8 cellular contexts compared by ENCODE assay signal in genomic region chr3:66115858-66116654, GRCh38.
DNase-seq lines count a peak whose midpoint lies in the region; ATAC-seq and TF ChIP-seq lines count a peak whose summit lies in the region.
"Had no signal": no experiment of that assay in that cellular context is flagged by ENCODE, and none has a peak within 500 bp of the region (broad histone marks: within the 10 kb centered on the region; RNA-seq: fewer than 3 reads in every experiment).

No MANE protein-coding gene starts in this region.

- peak overlapping the region; percentile 89 for H2AK9ac ChIP-seq in IMR-90 (replicated peaks; ENCODE audit: low read depth, low read length, poor library complexity)

- no peak overlapping the region for H3K4me3 Mint-ChIP-seq in activated CD8-positive, alpha-beta T cell treated with anti-CD3 and anti-CD28 coated beads, Interleukin-2, amount 10 ng/mL, durations not matched to agents 7 days and 5 days

- no peaks in the 10 kb centered on the region for H3K9me3 ChIP-seq in IMR-90 (ENCODE audit: control insufficient read depth, insufficient read depth, low read length)
- no peaks in the 10 kb centered on the region for H3K9me3 ChIP-seq in upper lobe of right lung
- H3K9me3 ChIP-seq in WERI-Rb-1 (ENCODE audit: severe bottlenecking), result no peaks in the 10 kb centered on the region

- H4K91ac ChIP-seq in IMR-90 (ENCODE audit: insufficient read depth, low read depth, low read length), result peak overlapping the region; percentile 98

- H3K27me3 ChIP-seq in IMR-90 (ENCODE audit: control insufficient read depth, insufficient read depth, low read length) (no peaks in the 10 kb centered on the region), upper lobe of right lung (no peaks in the 10 kb centered on the region), WERI-Rb-1 (ENCODE audit: insufficient read depth, low read depth, severe bottlenecking) (no peaks in the 10 kb centered on the region)

- H2BK15ac ChIP-seq in IMR-90 (ENCODE audit: low read depth, low read length), result peak overlapping the region; percentile 96

- peak overlapping the region; percentile 98 for H3K14ac ChIP-seq in IMR-90 (replicated peaks; ENCODE audit: low read depth, low read length)

- ATAC-seq in IMR-90 (ENCODE audit: low read depth) (peak; percentile 90), left lobe of liver (peak; percentile 37), upper lobe of right lung (peak; percentile 87)
- ATAC-seq in activated CD8-positive, alpha-beta T cell treated with anti-CD3 and anti-CD28 coated beads, Interleukin-2, amount 10 ng/mL, durations not matched to agents 7 days and 5 days, result no peak

- H3K4me3 ChIP-seq in IMR-90 (ENCODE audit: insufficient read depth, low read depth, low read length), result no peak overlapping the region
- no peak overlapping the region for H3K4me3 ChIP-seq in upper lobe of right lung
- no peak overlapping the region for H3K4me3 ChIP-seq in WERI-Rb-1 (ENCODE audit: low read depth, low read length)

- H3K79me1 ChIP-seq in IMR-90 (ENCODE audit: low read depth in 1 of 2, low read length in 2 of 2), result no peaks in the 10 kb centered on the region

- TF ChIP-seq RAD21 in IMR-90 (IDR thresholded peaks at IDR 0.05; ENCODE audit: low read length), result no peak; the same call in none of the 2 replicates

- H3K56ac ChIP-seq in IMR-90 (ENCODE audit: extremely low read depth, insufficient read depth, low read length), result peak overlapping the region; percentile 95

- peak overlapping the region; percentile 44 for H3K4me2 ChIP-seq in IMR-90 (ENCODE audit: low read depth, low read length)

- no peaks in the 10 kb centered on the region for H3K9me3 Mint-ChIP-seq in activated CD8-positive, alpha-beta T cell treated with anti-CD3 and anti-CD28 coated beads, Interleukin-2, amount 10 ng/mL, durations not matched to agents 7 days and 5 days (ENCODE audit: insufficient read depth)

- H2BK5ac ChIP-seq in IMR-90 (ENCODE audit: low read depth, low read length, poor library complexity, severe bottlenecking), result peak overlapping the region; percentile 92

- in situ Hi-C loops in IMR-90 (cut with MboI; ENCODE audit: low sequenced_read_pairs), result no loop called here

- H3K27ac ChIP-seq in IMR-90 (ENCODE audit: insufficient read depth, low read length) (peak overlapping the region; percentile 90), upper lobe of right lung (peak overlapping the region; percentile 47), WERI-Rb-1 (no peak overlapping the region)

- peak overlapping the region; percentile 99 for H3K4ac ChIP-seq in IMR-90 (ENCODE audit: low read depth, low read length)

- dilution Hi-C loops in IMR-90 (cut with HindIII; ENCODE audit: low sequenced_read_pairs, unreplicated experiment), result no loop called here

- H2AFZ ChIP-seq in IMR-90 (replicated peaks; ENCODE audit: low read length, poor library complexity), result peak overlapping the region; percentile 71

- no peaks in the 10 kb centered on the region for H3K36me3 Mint-ChIP-seq in activated CD8-positive, alpha-beta T cell treated with anti-CD3 and anti-CD28 coated beads, Interleukin-2, amount 10 ng/mL, durations not matched to agents 7 days and 5 days (ENCODE audit: low read depth)

- H2BK20ac ChIP-seq in IMR-90 (ENCODE audit: low read depth, low read length), result peak overlapping the region; percentile 99

- H3K9ac ChIP-seq in IMR-90 (ENCODE audit: low read depth, low read length), result peak overlapping the region; percentile 12; the same call in 1 of the 2 replicates

- peak overlapping the region; percentile 97 for H3K23ac ChIP-seq in IMR-90 (ENCODE audit: low read depth, low read length)

- no peak overlapping the region for H3K27ac Mint-ChIP-seq in activated CD8-positive, alpha-beta T cell treated with anti-CD3 and anti-CD28 coated beads, Interleukin-2, amount 10 ng/mL, durations not matched to agents 7 days and 5 days

- peak; percentile 98 for DNase-seq in IMR-90
- DNase-seq in dermis blood vessel endothelial cell, result peak; percentile 98
- no peak for DNase-seq in left lobe of liver (ENCODE audit: low spot score)
- no peak for DNase-seq in upper lobe of right lung
- DNase-seq in WERI-Rb-1, result no peak
- no peak for DNase-seq in activated CD8-positive, alpha-beta T cell treated with anti-CD3 and anti-CD28 coated beads, Interleukin-2, amount 10 ng/mL, durations not matched to agents 7 days and 5 days
- DNase-seq in middle frontal gyrus (ENCODE audit: extremely low spot score, low spot score), result no peak
- DNase-seq: NCI-H2081 treated with DMSO at 0.1 percent for 48 hours had no signal

- TF ChIP-seq CTCF in IMR-90 (conservative IDR thresholded peaks at IDR 0.05; ENCODE audit: low read depth, low read length) (no peak), upper lobe of right lung (IDR thresholded peaks at IDR 0.05) (no peak), WERI-Rb-1 (IDR thresholded peaks at IDR 0.05; ENCODE audit: low read depth, low read length) (no peak)

- CTCF ChIA-PET in IMR-90 (lab: Yijun Ruan, JAX), result no interaction called here
- CTCF ChIA-PET in activated CD8-positive, alpha-beta T cell treated with anti-CD3 and anti-CD28 coated beads, Interleukin-2, amount 10 ng/mL, durations not matched to agents 7 days and 5 days (lab: Charles Lee), result no interaction called here

- WGBS in IMR-90 (ENCODE audit: extremely low coverage in 2 of 2, insufficient read length in 1 of 2), 2 experiments, result no CpG with 5 or more reads among the region's 6 CpGs

- no peaks in the 10 kb centered on the region; the same call in 1 of the 2 replicates for H4K20me1 ChIP-seq in IMR-90 (ENCODE audit: insufficient read depth, low read length)

- intact Hi-C loops in IMR-90 (cut with micrococcal nuclease), result loop anchor here (5.0 kb wide), 1 partner anchor 79 kb away; the partner anchor contains the start of gene MAGI1
- intact Hi-C loops in upper lobe of right lung (cut with DNase I), result no loop called here

- no TSS peak for BruUV-seq in IMR-90 (replicated peaks; lab: Mats Ljungman, UMichigan)

- TF ChIP-seq POLR2A in IMR-90 (IDR thresholded peaks at IDR 0.05; ENCODE audit: low read depth, low read length), result no peak

- H3K18ac ChIP-seq in IMR-90 (ENCODE audit: low read depth, low read length), result peak overlapping the region; percentile 97

- H3K27me3 Mint-ChIP-seq in activated CD8-positive, alpha-beta T cell treated with anti-CD3 and anti-CD28 coated beads, Interleukin-2, amount 10 ng/mL, durations not matched to agents 7 days and 5 days (ENCODE audit: low read depth), result no peaks in the 10 kb centered on the region

- no peaks in the 10 kb centered on the region for H3K4me1 Mint-ChIP-seq in activated CD8-positive, alpha-beta T cell treated with anti-CD3 and anti-CD28 coated beads, Interleukin-2, amount 10 ng/mL, durations not matched to agents 7 days and 5 days (ENCODE audit: low read depth)

- POLR2A ChIA-PET in IMR-90 (lab: Charles Lee; ENCODE audit: unreplicated experiment), result interaction anchor here (0.7 kb wide), 1 partner anchor 522 kb away, joined by 6 read pairs; no protein-coding TSS in a partner anchor
- POLR2A ChIA-PET in activated CD8-positive, alpha-beta T cell treated with anti-CD3 and anti-CD28 coated beads, Interleukin-2, amount 10 ng/mL, durations not matched to agents 7 days and 5 days (lab: Charles Lee), result no interaction called here

- H3K9me1 ChIP-seq in IMR-90 (ENCODE audit: insufficient read depth, low read length), result peaks cover 5% of the 10 kb centered on the region; the same call in 1 of the 2 replicates

- H4K8ac ChIP-seq in IMR-90 (ENCODE audit: low read depth in 2 of 2, low read length in 2 of 2), result peak overlapping the region; percentile 92 to 98

- H2BK120ac ChIP-seq in IMR-90 (ENCODE audit: low read depth, low read length), result peak overlapping the region; percentile 99

- H3K4me1 ChIP-seq in IMR-90 (ENCODE audit: control insufficient read depth, insufficient read depth, low read length) (peaks cover 13% of the 10 kb centered on the region), upper lobe of right lung (peaks cover 7% of the 10 kb centered on the region)

- peak overlapping the region; percentile 90 for H4K5ac ChIP-seq in IMR-90 (ENCODE audit: low read depth, low read length)

- peak overlapping the region; percentile 95 for H2AK5ac ChIP-seq in IMR-90 (ENCODE audit: low read depth, low read length)

- no peaks in the 10 kb centered on the region for H3K36me3 ChIP-seq in IMR-90 (ENCODE audit: control insufficient read depth, insufficient read depth, low read length)
- no peaks in the 10 kb centered on the region for H3K36me3 ChIP-seq in upper lobe of right lung
- no peaks in the 10 kb centered on the region for H3K36me3 ChIP-seq in WERI-Rb-1

TF ChIP-seq in IMR-90, 13 proteins besides CTCF, POLR2A, EP300 and RAD21 (continues in another document):
- peak; percentile 82 for TF ChIP-seq CEBPB (IDR thresholded peaks at IDR 0.05; ENCODE audit: low read depth, low read length)
- TF ChIP-seq RFX5 (IDR thresholded peaks at IDR 0.05; ENCODE audit: low read depth, low read length), result no peak
- TF ChIP-seq NFE2L2 (IDR thresholded peaks at IDR 0.05; ENCODE audit: low read depth, low read length), result no peak
- peak; percentile 71; the same call in 1 of the 2 replicates for TF ChIP-seq MXI1 (IDR thresholded peaks at IDR 0.05; ENCODE audit: borderline replicate concordance, low read depth, low read length)
- no peak for TF ChIP-seq ELK1 (IDR thresholded peaks at IDR 0.05; ENCODE audit: borderline replicate concordance, low read depth, low read length)
- peak; percentile 52; the same call in 1 of the 2 replicates for TF ChIP-seq BHLHE40 (IDR thresholded peaks at IDR 0.05; ENCODE audit: low read depth, low read length)
- no peak for TF ChIP-seq CHD1 (IDR thresholded peaks at IDR 0.05; ENCODE audit: low read depth, low read length)
- TF ChIP-seq RCOR1 (IDR thresholded peaks at IDR 0.05; ENCODE audit: insufficient replicate concordance, low read length), result peak; percentile 59
- TF ChIP-seq FOS (IDR thresholded peaks at IDR 0.05; ENCODE audit: low read depth, low read length), result peak; percentile 78; the same call in 1 of the 2 replicates
- no peak for TF ChIP-seq MAFK (IDR thresholded peaks at IDR 0.05; ENCODE audit: low read depth, low read length)
- no peak for TF ChIP-seq SMC3 (IDR thresholded peaks at IDR 0.05; ENCODE audit: low read depth, low read length)
- TF ChIP-seq MAZ (IDR thresholded peaks at IDR 0.05; ENCODE audit: borderline replicate concordance, low read depth, low read length), result no peak

Comparison
In these comparisons a context has a peak if more than half of its experiments do, and no peak if none do; other contexts are left out.
1. DNase-seq: peak in IMR-90 (single experiment) and dermis blood vessel endothelial cell (single experiment); none in left lobe of liver (single experiment), upper lobe of right lung (single experiment), WERI-Rb-1 (single experiment), activated CD8-positive, alpha-beta T cell treated with anti-CD3 and anti-CD28 coated beads, Interleukin-2, amount 10 ng/mL, durations not matched to agents 7 days and 5 days (single experiment) and middle frontal gyrus (single experiment).